Comparison of ENCODE assay signal across 18 cellular contexts in genomic region chr21:41639336-41639735, GRCh38.
"Had no signal": no experiment of that assay in that cellular context is flagged by ENCODE, and none has a peak within 500 bp of the region (broad histone marks: within the 10 kb centered on the region; RNA-seq: fewer than 3 reads in every experiment).

No MANE protein-coding gene starts in this region.

- DNase-seq: activated CD4-positive, alpha-beta T cell treated with anti-CD3 and anti-CD28 coated beads for 48 hours; activated CD4-positive, alpha-beta T cell treated with anti-CD3 and anti-CD28 coated beads, Interleukin-2, amount 50 U/mL, for 4 hours; activated CD4-positive, CD25-positive, alpha-beta regulatory T cell treated with anti-CD3 and anti-CD28 coated beads, Interleukin-2, amount 50 U/mL, for 72 hours; activated CD8-positive, alpha-beta memory T cell treated with anti-CD3 and anti-CD28 coated beads, Interleukin-2, amount 10 ng/mL, durations not matched to agents 7 days and 5 days; activated effector memory CD4-positive, alpha-beta T cell treated with anti-CD3 and anti-CD28 coated beads, Interleukin-2, amount 50 U/mL, for 16 hours; activated naive CD4-positive, alpha-beta T cell treated with anti-CD3 and anti-CD28 coated beads for 36 hours; activated naive CD8-positive, alpha-beta T cell treated with anti-CD3 and anti-CD28 coated beads for 36 hours; activated T-cell treated with anti-CD3 and anti-CD28 coated beads, Interleukin-2, amount 50 U/mL, for 4 hours; anterior cingulate cortex; caudate nucleus; NCI-H1105 treated with DMSO at 0.1 percent for 48 hours; NCI-H1436 treated with DMSO at 0.1 percent for 48 hours; NCI-H187; NCI-H2081 treated with DMSO at 0.1 percent for 48 hours; NCI-H446; NCI-H524; RPMI8226; SHP77 treated with DMSO at 0.1 percent for 48 hours had no signal
